Comparison of ENCODE assay signal across 8 cellular contexts in the genomic region with DNA sequence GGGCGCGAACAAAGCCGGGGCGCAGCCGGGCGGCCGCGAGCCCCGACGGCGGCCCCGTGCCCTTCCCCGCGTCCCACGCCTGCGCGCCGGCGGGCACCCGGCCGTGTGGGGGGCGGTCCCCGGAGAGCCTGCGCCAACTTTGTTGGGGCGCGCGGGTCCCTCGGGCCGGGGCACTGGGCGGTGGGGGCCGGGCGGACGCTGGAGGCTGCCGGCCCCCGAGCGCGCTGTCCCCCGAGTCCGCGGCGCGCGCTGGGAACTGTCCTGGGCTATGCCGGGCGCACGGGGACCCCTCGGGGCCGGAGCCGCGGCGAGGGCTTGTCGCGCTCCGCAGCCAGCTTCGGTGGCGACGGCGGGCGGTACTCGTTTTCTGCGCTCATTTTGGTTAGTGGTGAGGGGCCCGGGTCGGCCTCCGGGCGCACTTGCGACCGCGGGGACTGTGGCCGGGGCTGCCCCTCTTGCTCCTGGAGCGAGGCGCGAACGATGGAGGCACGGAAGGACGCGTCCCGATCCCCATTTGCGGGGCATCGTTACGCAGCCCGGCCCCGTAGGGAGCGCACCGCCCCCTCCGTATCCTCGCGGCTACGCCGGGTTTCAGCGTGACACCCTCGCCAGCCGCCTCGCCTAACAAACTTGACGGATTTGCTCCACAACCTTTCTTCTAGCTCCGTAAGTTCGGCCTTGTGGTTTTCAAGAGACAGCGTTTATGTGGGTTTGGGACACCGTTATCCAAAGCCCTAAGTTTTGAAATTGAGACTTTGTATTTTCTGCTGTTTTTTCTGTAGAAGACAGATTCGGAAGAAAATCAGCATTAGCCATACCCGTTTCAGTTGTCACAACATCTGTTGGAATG. TPM values are rescaled to one million over a fixed set of nuclear protein-coding genes. Genes with fewer than 3 reads are reported as not detected.
DNase-seq lines count a peak whose midpoint lies in the region; ATAC-seq, FAIRE-seq and TF ChIP-seq lines count a peak whose summit lies in the region.

No MANE protein-coding gene starts in this region.

- peaks cover 15% of the 10 kb centered on the region for H3K36me3 ChIP-seq in CD4-positive, alpha-beta memory T cell (ENCODE audit: insufficient read depth, low read length)
- H3K36me3 ChIP-seq in brain microvascular endothelial cell (replicated peaks): peaks cover 17% of the 10 kb centered on the region
- H3K36me3 ChIP-seq in smooth muscle cell (ENCODE audit: low read depth): no peaks in the 10 kb centered on the region

- H3K4me1 ChIP-seq in CD4-positive, alpha-beta memory T cell (ENCODE audit: insufficient read depth, low read length): peaks cover 41% of the 10 kb centered on the region
- peaks cover 18% of the 10 kb centered on the region for H3K4me1 ChIP-seq in smooth muscle cell (ENCODE audit: low read depth)

- H3K9me3 ChIP-seq in CD4-positive, alpha-beta memory T cell (ENCODE audit: control insufficient read depth in 1 of 2, low read length in 2 of 2): no peaks in the 10 kb centered on the region
- H3K9me3 ChIP-seq in T-helper 17 cell (ENCODE audit: control insufficient read depth, low read length, poor library complexity, severe bottlenecking) (no peaks in the 10 kb centered on the region), smooth muscle cell (replicated peaks; ENCODE audit: low read depth) (no peaks in the 10 kb centered on the region)

- in situ Hi-C loops in brain microvascular endothelial cell (cut with HindIII; ENCODE audit: low pct_ligation_motif_present, low sequenced_read_pairs): no loop called here

- WGBS in smooth muscle cell (ENCODE audit: low lambda C conversion rate): 3% methylated on average over 38 of the region's 100 CpGs

- CTCF ChIA-PET in CD4-positive, alpha-beta memory T cell (lab: Charles Lee; ENCODE audit: partially characterized antibody): interaction anchor here (1.3 to 1.6 kb wide), 2 partner anchors 8 to 133 kb away, joined by 3 to 5 read pairs; no protein-coding TSS in a partner anchor

- H3K27ac Mint-ChIP-seq in CD4-positive, alpha-beta memory T cell: peak overlapping the region; percentile 63 to 93 (median 91)
- H3K27ac Mint-ChIP-seq in T-helper 17 cell: peak overlapping the region; percentile 39

- H3K4me3 Mint-ChIP-seq in CD4-positive, alpha-beta memory T cell: peak overlapping the region; percentile 82 to 90 (median 88)
- peak overlapping the region; percentile 85 for H3K4me3 Mint-ChIP-seq in T-helper 17 cell

- H4K20me1 ChIP-seq in smooth muscle cell (ENCODE audit: low read depth): peaks cover 86% of the 10 kb centered on the region

- no peaks in the 10 kb centered on the region for H3K27me3 Mint-ChIP-seq in CD4-positive, alpha-beta memory T cell
- H3K27me3 Mint-ChIP-seq in T-helper 17 cell: no peaks in the 10 kb centered on the region

- ATAC-seq in GM19397 (IDR thresholded peaks at IDR 0.05; ENCODE audit: unreplicated experiment): peak; percentile 21
- ATAC-seq in T-helper 17 cell: no peak
- ATAC-seq in HG03378 (IDR thresholded peaks at IDR 0.05; ENCODE audit: unreplicated experiment): no peak

- peaks cover 0 to 2% (median 0%) of the 10 kb centered on the region in 8 donors for H3K9me3 Mint-ChIP-seq in CD4-positive, alpha-beta memory T cell

- H2AFZ ChIP-seq in smooth muscle cell (ENCODE audit: low read depth): peak overlapping the region; percentile 46

- peak; percentile 97 for FAIRE-seq in HTR-8/SVneo (lab: Jason Lieb, UNC)

- TF ChIP-seq CTCF in brain microvascular endothelial cell (IDR thresholded peaks at IDR 0.05; ENCODE audit: low read depth, low read length, missing control alignments) (no peak), smooth muscle cell (IDR thresholded peaks at IDR 0.05; ENCODE audit: borderline replicate concordance, insufficient read depth, poor library complexity, severe bottlenecking) (no peak)

- intact Hi-C loops in CD4-positive, alpha-beta memory T cell (cut with micrococcal nuclease): loop anchor here (1.0 kb wide), 3 partner anchors 22 to 94 kb away; a partner anchor contains a TSS

- H3K4me3 ChIP-seq in CD4-positive, alpha-beta memory T cell (ENCODE audit: low read length in 2 of 2): peak overlapping the region; percentile 17 to 59
- H3K4me3 ChIP-seq in brain microvascular endothelial cell (ENCODE audit: low read depth, low read length): peak overlapping the region; percentile 73
- H3K4me3 ChIP-seq in smooth muscle cell: peak overlapping the region; percentile 65

- H3F3A ChIP-seq in smooth muscle cell (ENCODE audit: low read depth): peaks cover 18% of the 10 kb centered on the region

- H3K36me3 Mint-ChIP-seq in CD4-positive, alpha-beta memory T cell: peaks cover 9 to 35% of the 10 kb centered on the region in 2 donors
- peaks cover 2% of the 10 kb centered on the region for H3K36me3 Mint-ChIP-seq in T-helper 17 cell (ENCODE audit: low read depth)

- peaks cover 35 to 64% (median 49%) of the 10 kb centered on the region in 4 donors for H3K4me1 Mint-ChIP-seq in CD4-positive, alpha-beta memory T cell
- peaks cover 30% of the 10 kb centered on the region for H3K4me1 Mint-ChIP-seq in T-helper 17 cell

- peak; percentile 40 to 53 (median 43) for DNase-seq in CD4-positive, alpha-beta memory T cell
- peak; percentile 87 for DNase-seq in HTR-8/SVneo (ENCODE audit: insufficient read length, low spot score)
- DNase-seq in T-helper 17 cell: peak; percentile 21 to 30 (median 24)
- no peak for DNase-seq in brain microvascular endothelial cell
- DNase-seq in iPS-NIHi7 (ENCODE audit: extremely low spot score): peak; percentile 66
- peak; percentile 29 for DNase-seq in smooth muscle cell (lab: John Stamatoyannopoulos, UW; ENCODE audit: unreplicated experiment)

- H3K4me2 ChIP-seq in smooth muscle cell: peak overlapping the region; percentile 90

- no peaks in the 10 kb centered on the region for H3K27me3 ChIP-seq in CD4-positive, alpha-beta memory T cell (ENCODE audit: insufficient read depth, low read length)
- H3K27me3 ChIP-seq in brain microvascular endothelial cell (replicated peaks) (no peaks in the 10 kb centered on the region), smooth muscle cell (ENCODE audit: low read depth) (no peaks in the 10 kb centered on the region)

- H3K9ac ChIP-seq in smooth muscle cell (ENCODE audit: low read depth): peak overlapping the region; percentile 53

- peak overlapping the region; percentile 34 for H3K27ac ChIP-seq in CD4-positive, alpha-beta memory T cell (ENCODE audit: low read depth, low read length)
- H3K27ac ChIP-seq in brain microvascular endothelial cell: peak overlapping the region; percentile 93
- peak overlapping the region; percentile 40 for H3K27ac ChIP-seq in smooth muscle cell (ENCODE audit: low read depth)

- H3K79me2 ChIP-seq in smooth muscle cell (ENCODE audit: low read depth): peaks cover 85% of the 10 kb centered on the region

- POLR2A ChIA-PET in CD4-positive, alpha-beta memory T cell (lab: Charles Lee; ENCODE audit: partially characterized antibody): interaction anchor here (0.9 to 5.7 kb wide), 7 partner anchors 11 to 113 kb away, joined by 3 to 115 read pairs (median 4); a partner anchor contains a TSS

RNA-seq across cellular contexts. Expression of a gene that starts 0.6 kb away (rescaled TPM):
- total RNA-seq in CD4-positive, alpha-beta memory T cell: 10 to 100 TPM; 22.7 to 24.8 TPM
- 1 to 10 TPM in 1 of 2 donors, under 1 TPM in 1; 0.71 to 1.4 TPM for polyA plus RNA-seq in CD4-positive, alpha-beta memory T cell
- total RNA-seq in T-helper 17 cell (10 to 100 TPM; 13.1 to 16.0 TPM), smooth muscle cell (10.1 and 15.1 TPM in 2 replicates)
- polyA plus RNA-seq in smooth muscle cell: 1.1 and 2.3 TPM in 2 replicates

RNA-seq across cellular contexts. Expression of a gene that starts 1.0 kb away (rescaled TPM):
- 100 to 1,000 TPM; 182 to 190 TPM for total RNA-seq in CD4-positive, alpha-beta memory T cell
- polyA plus RNA-seq in CD4-positive, alpha-beta memory T cell: 100 to 1,000 TPM; 437 to 598 TPM
- 100 to 1,000 TPM; 144 to 158 TPM for total RNA-seq in T-helper 17 cell
- total RNA-seq in smooth muscle cell: 297 and 376 TPM in 2 replicates
- polyA plus RNA-seq in smooth muscle cell: 461 and 473 TPM in 2 replicates

RNA-seq across cellular contexts. Expression of a gene that starts 21.9 kb away (rescaled TPM):
- total RNA-seq in CD4-positive, alpha-beta memory T cell: 10 to 100 TPM; 48.5 to 50.3 TPM
- polyA plus RNA-seq in CD4-positive, alpha-beta memory T cell: 1 to 10 TPM in 1 of 2 donors, under 1 TPM in 1; 0.78 to 1.2 TPM
- total RNA-seq in T-helper 17 cell (10 to 100 TPM; 32.3 to 34.1 TPM), smooth muscle cell (21.5 and 22.7 TPM in 2 replicates)
- 4.9 and 5.6 TPM in 2 replicates for polyA plus RNA-seq in smooth muscle cell

RNA-seq across cellular contexts. Expression of a gene that starts 38.6 kb away (rescaled TPM):
- total RNA-seq in CD4-positive, alpha-beta memory T cell: 10 to 100 TPM; 48.5 to 50.7 TPM
- polyA plus RNA-seq in CD4-positive, alpha-beta memory T cell: 10 to 100 TPM; 15.9 to 23.9 TPM
- total RNA-seq in T-helper 17 cell (10 to 100 TPM; 13.8 to 14.3 TPM), smooth muscle cell (19.9 and 21.9 TPM in 2 replicates)
- polyA plus RNA-seq in smooth muscle cell: 13.4 and 17.9 TPM in 2 replicates

Comparison
In these comparisons a context has a peak if more than half of its experiments do, and no peak if none do; other contexts are left out.
1. H3K27ac ChIP-seq: peak in every context shown above with its lines; median percentile 93 in brain microvascular endothelial cell; 40 in smooth muscle cell; 34 in CD4-positive, alpha-beta memory T cell.